Comparison of ENCODE assay signal across 19 cellular contexts in the genomic region with DNA sequence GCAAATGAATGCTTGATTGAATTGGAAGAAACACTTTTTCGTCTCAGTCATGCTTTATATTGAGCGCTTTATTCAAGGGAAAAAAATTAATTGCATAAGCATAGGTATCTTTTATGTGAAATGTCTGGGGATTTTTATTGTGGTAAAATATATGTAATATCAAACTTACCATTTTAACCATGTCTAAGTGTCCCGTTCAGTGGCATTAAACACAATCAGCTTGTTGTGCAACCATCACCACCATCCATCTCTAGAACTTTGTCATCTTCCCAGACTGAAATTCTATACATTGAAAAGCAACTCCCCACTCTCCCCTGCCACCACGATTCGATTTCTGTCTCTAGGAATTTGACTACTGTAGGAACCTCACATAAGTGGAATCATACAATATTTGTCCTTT. TPM values are rescaled to one million over a fixed set of nuclear protein-coding genes. Genes with fewer than 3 reads are reported as not detected.
DNase-seq lines count a peak whose midpoint lies in the region; ATAC-seq, FAIRE-seq and TF ChIP-seq lines count a peak whose summit lies in the region.
"Had no signal": no experiment of that assay in that cellular context is flagged by ENCODE, and none has a peak within 500 bp of the region (broad histone marks: within the 10 kb centered on the region; RNA-seq: fewer than 3 reads in every experiment).

No MANE protein-coding gene starts in this region.

- H3K4me3 Mint-ChIP-seq in Caco-2 (ENCODE audit: unreplicated experiment) = no peak overlapping the region
- no peak overlapping the region for H3K4me3 Mint-ChIP-seq in stimulated activated naive CD8-positive, alpha-beta T cell treated with anti-CD3 and anti-CD28 coated beads, Interleukin-15, amount 100 ng/mL, for 72 hours
- H3K4me3 Mint-ChIP-seq: CD4-positive, alpha-beta T cell had no signal

- POLR2A ChIA-PET in A549 (lab: Yijun Ruan, JAX) = no interaction called here
- POLR2A ChIA-PET in Caco-2 (lab: Charles Lee) = interaction anchor here (1.8 kb wide), 1 partner anchor 40 kb away, joined by 12 read pairs; the partner anchor contains the start of gene PHLDA1
- POLR2A ChIA-PET in endothelial cell of umbilical vein (lab: Charles Lee) = no interaction called here

- no peak for DNase-seq in A549 (ENCODE audit: low read depth in 1 of 2, low spot score in 1 of 2)
- no peak for DNase-seq in Caco-2
- no peak for DNase-seq in endothelial cell of umbilical vein (ENCODE audit: low read depth, low spot score)
- DNase-seq in stimulated activated naive CD8-positive, alpha-beta T cell treated with anti-CD3 and anti-CD28 coated beads, Interleukin-15, amount 100 ng/mL, for 72 hours = no peak
- no peak for DNase-seq in DMS 273 (lab: John Stamatoyannopoulos, UW; ENCODE audit: unreplicated experiment)
- DNase-seq: AML-193; CD4-positive, alpha-beta T cell; DMS 273 treated with DMSO at 0.1 percent for 48 hours; DMS53; DND-41; EL; GM23248 had no signal

- H3K4me2 ChIP-seq in A549 = no peak overlapping the region; the same call in 2 of the 3 replicates
- H3K4me2 ChIP-seq in endothelial cell of umbilical vein (ENCODE audit: insufficient read depth, low read length) = no peak overlapping the region

- CTCF ChIA-PET in A549 (lab: Yijun Ruan, JAX) = interaction anchor here (0.6 to 1.3 kb wide), 3 partner anchors 36 to 278 kb away, joined by 4 read pairs; no protein-coding TSS in a partner anchor
- CTCF ChIA-PET in Caco-2 (lab: Charles Lee) = no interaction called here
- CTCF ChIA-PET in endothelial cell of umbilical vein (lab: Charles Lee) = no interaction called here

- TF ChIP-seq POLR2A in A549 (IDR thresholded peaks at IDR 0.05; ENCODE audit: low read length) (no peak), endothelial cell of umbilical vein (IDR thresholded peaks at IDR 0.05; ENCODE audit: low read depth, low read length) (no peak)

- H3K27ac Mint-ChIP-seq in Caco-2 (ENCODE audit: unreplicated experiment) = peak overlapping the region; percentile 89
- H3K27ac Mint-ChIP-seq in stimulated activated naive CD8-positive, alpha-beta T cell treated with anti-CD3 and anti-CD28 coated beads, Interleukin-15, amount 100 ng/mL, for 72 hours = no peak overlapping the region
- H3K27ac Mint-ChIP-seq: CD4-positive, alpha-beta T cell had no signal

- H3K27me3 Mint-ChIP-seq in Caco-2 (ENCODE audit: insufficient read depth, unreplicated experiment) = no peaks in the 10 kb centered on the region
- peaks cover 16% of the 10 kb centered on the region for H3K27me3 Mint-ChIP-seq in stimulated activated naive CD8-positive, alpha-beta T cell treated with anti-CD3 and anti-CD28 coated beads, Interleukin-15, amount 100 ng/mL, for 72 hours
- H3K27me3 Mint-ChIP-seq: CD4-positive, alpha-beta T cell had no signal

- no peak for ATAC-seq in A549
- ATAC-seq in stimulated activated naive CD8-positive, alpha-beta T cell treated with anti-CD3 and anti-CD28 coated beads, Interleukin-15, amount 100 ng/mL, for 72 hours = peak; percentile 62
- ATAC-seq in GM21619 (IDR thresholded peaks at IDR 0.05; ENCODE audit: unreplicated experiment) = no peak
- ATAC-seq: HepG2 had no signal

- TF ChIP-seq CTCF in A549 (IDR thresholded peaks at IDR 0.05) = no peak
- no peak for TF ChIP-seq CTCF in Caco-2 (IDR thresholded peaks at IDR 0.05; ENCODE audit: insufficient read depth in 1 of 2, low read depth in 1 of 2, low read length in 1 of 2, severe bottlenecking in 1 of 2, unreplicated experiment in 1 of 2)
- no peak for TF ChIP-seq CTCF in endothelial cell of umbilical vein (IDR thresholded peaks at IDR 0.05; ENCODE audit: extremely low read depth in 1 of 2, insufficient read depth in 1 of 2, low read depth in 1 of 2, low read length in 2 of 2)

- H3K4me1 ChIP-seq in A549 (peaks cover 56% of the 10 kb centered on the region), Caco-2 (peaks cover 70% of the 10 kb centered on the region), endothelial cell of umbilical vein (ENCODE audit: control insufficient read depth, extremely low read depth, insufficient read depth, low read length) (peaks cover 5% of the 10 kb centered on the region)

- H3K36me3 ChIP-seq in Caco-2 (ENCODE audit: control insufficient read depth, insufficient read depth, low read length) (no peaks in the 10 kb centered on the region), endothelial cell of umbilical vein (ENCODE audit: control insufficient read depth in 2 of 2, extremely low read depth in 1 of 2, insufficient read depth in 2 of 2, low read length in 2 of 2) (no peaks in the 10 kb centered on the region)
- H3K36me3 ChIP-seq: HAP-1 had no signal

- 75% methylated on average over 5 of the region's 5 CpGs for WGBS in A549 (ENCODE audit: missing lambda C conversion rate)

- peaks cover 13% of the 10 kb centered on the region for H3K36me3 Mint-ChIP-seq in Caco-2 (ENCODE audit: insufficient read depth, unreplicated experiment)

- no peak for TF ChIP-seq RAD21 in A549 (conservative IDR thresholded peaks at IDR 0.05 in 1 of 2, IDR thresholded peaks at IDR 0.05 in 1 of 2)

- BruUV-seq in Caco-2 (replicated peaks; lab: Mats Ljungman, UMichigan) (no TSS peak), endothelial cell of umbilical vein (replicated peaks; lab: Mats Ljungman, UMichigan) (no TSS peak)

- peaks cover 2% of the 10 kb centered on the region; the same call in 1 of the 3 replicates for H3K9me3 ChIP-seq in A549
- no peaks in the 10 kb centered on the region; the same call in 1 of the 2 replicates for H3K9me3 ChIP-seq in Caco-2
- H3K9me3 ChIP-seq in endothelial cell of umbilical vein (replicated peaks; ENCODE audit: control insufficient read depth, insufficient read depth, low read length) = no peaks in the 10 kb centered on the region
- H3K9me3 ChIP-seq: HAP-1 had no signal

- H3K4me3 ChIP-seq in A549 = no peak overlapping the region
- H3K4me3 ChIP-seq in Caco-2 (ENCODE audit: low read depth, low read length) = no peak overlapping the region
- no peak overlapping the region for H3K4me3 ChIP-seq in endothelial cell of umbilical vein (replicated peaks in 1 of 3; ENCODE audit: insufficient read depth in 1 of 3, low read depth in 1 of 3, low read length in 3 of 3)
- H3K4me3 ChIP-seq: GM23248, HAP-1 had no signal

- H3K27ac ChIP-seq in A549 = peak overlapping the region; percentile 74 to 88
- H3K27ac ChIP-seq in endothelial cell of umbilical vein (ENCODE audit: insufficient read depth, low read depth, low read length) = no peak overlapping the region
- H3K27ac ChIP-seq: C4-2B, GM23248 had no signal

- TF ChIP-seq EP300 in A549 (IDR thresholded peaks at IDR 0.05) = no peak

- no peak overlapping the region for H3K9ac ChIP-seq in endothelial cell of umbilical vein (replicated peaks; ENCODE audit: extremely low read depth, insufficient read depth, low read length)
- H3K9ac ChIP-seq: GM23248 had no signal

- no peaks in the 10 kb centered on the region for H3K9me1 ChIP-seq in endothelial cell of umbilical vein (replicated peaks; ENCODE audit: control insufficient read depth, extremely low read depth, insufficient read depth, low read length)

- intact Hi-C loops in Caco-2 (cut with micrococcal nuclease; ENCODE audit: unreplicated experiment) (no loop called here), endothelial cell of umbilical vein (cut with micrococcal nuclease) (no loop called here)

- no peaks in the 10 kb centered on the region for H3K79me2 ChIP-seq in endothelial cell of umbilical vein (ENCODE audit: control insufficient read depth, insufficient read depth, low read length)

- no peaks in the 10 kb centered on the region for H4K20me1 ChIP-seq in endothelial cell of umbilical vein (replicated peaks; ENCODE audit: control insufficient read depth, extremely low read depth, insufficient read depth, low read length)

- no peaks in the 10 kb centered on the region for H3K9me3 Mint-ChIP-seq in Caco-2 (ENCODE audit: unreplicated experiment)
- H3K9me3 Mint-ChIP-seq in stimulated activated naive CD8-positive, alpha-beta T cell treated with anti-CD3 and anti-CD28 coated beads, Interleukin-15, amount 100 ng/mL, for 72 hours = peaks cover 12 to 19% of the 10 kb centered on the region in 2 donors
- H3K9me3 Mint-ChIP-seq: CD4-positive, alpha-beta T cell had no signal

- H2AFZ ChIP-seq in endothelial cell of umbilical vein (ENCODE audit: low read depth, low read length) = no peak overlapping the region
- H2AFZ ChIP-seq: GM23248 had no signal

- peaks cover 51% of the 10 kb centered on the region for H3K4me1 Mint-ChIP-seq in Caco-2 (ENCODE audit: low read depth, unreplicated experiment)
- peaks cover 40% of the 10 kb centered on the region for H3K4me1 Mint-ChIP-seq in stimulated activated naive CD8-positive, alpha-beta T cell treated with anti-CD3 and anti-CD28 coated beads, Interleukin-15, amount 100 ng/mL, for 72 hours

- FAIRE-seq in A549 (lab: Jason Lieb, UNC) (no peak), endothelial cell of umbilical vein (lab: Jason Lieb, UNC) (peak; percentile 40)
- FAIRE-seq: A204.1, GM12891, GM19239, HepG2 had no signal

- dilution Hi-C loops in endothelial cell of umbilical vein (cut with MboI; ENCODE audit: extremely low pct_ligation_motif_present, low sequenced_read_pairs) = no loop called here

- H3K27me3 ChIP-seq in Caco-2 (replicated peaks; ENCODE audit: control insufficient read depth, insufficient read depth, low read length) = no peaks in the 10 kb centered on the region
- no peaks in the 10 kb centered on the region for H3K27me3 ChIP-seq in endothelial cell of umbilical vein (ENCODE audit: control insufficient read depth in 2 of 2, insufficient read depth in 2 of 2, low read length in 2 of 2)

TF ChIP-seq in A549, 52 proteins besides CTCF, POLR2A, EP300 and RAD21 (continues in another document):
- TF ChIP-seq ZNF302 (CRISPR knock-in tag; IDR thresholded peaks at IDR 0.05) (no peak), GATA3 (IDR thresholded peaks at IDR 0.05; ENCODE audit: borderline replicate concordance) (no peak)

TF ChIP-seq in endothelial cell of umbilical vein, 7 proteins besides CTCF, POLR2A, EP300 and RAD21 (continues in another document):
- no peak for TF ChIP-seq FOS (IDR thresholded peaks at IDR 0.05; ENCODE audit: borderline replicate concordance, insufficient read depth, low read length)

RNA-seq across cellular contexts. Expression of gene PHLDA1, which starts 39.8 kb away (rescaled TPM):
- polyA plus RNA-seq in A549 (2011; rRNA removed) (54.1 and 71.6 TPM in 2 replicates), A549 (2017; fragmentation: RNase III; extraction: RNeasy Plus Mini Kit Qiagen cat#74134 plus additional on column Dnase treatment) (32.7 to 43.1 TPM (median 39.3 TPM) in 3 replicates), endothelial cell of umbilical vein (13.8 and 14.1 TPM in 2 replicates)
- 34.1 and 42.4 TPM in 2 replicates for polyA plus RNA-seq in A549 (2012; cell fraction: cytosol; rRNA removed)
- polyA plus RNA-seq in A549 (2012; cell fraction: nucleus; rRNA removed) = 42.2 and 45.0 TPM in 2 replicates
- 44.3 and 53.0 TPM in 2 replicates for polyA minus RNA-seq in A549 (2011; rRNA and poly(A)+ RNA removed)
- total RNA-seq in Caco-2 (2022) (46.2 and 47.2 TPM in 2 replicates), endothelial cell of umbilical vein (26.8 and 30.8 TPM in 2 replicates)
- 9.5 and 10.7 TPM in 2 replicates for polyA plus RNA-seq in endothelial cell of umbilical vein (2011; cell fraction: cytosol; rRNA removed)
- 12.0 and 13.5 TPM in 2 replicates for polyA plus RNA-seq in endothelial cell of umbilical vein (2011; cell fraction: nucleus; rRNA removed)
- 15.9 and 23.2 TPM in 2 replicates for polyA plus RNA-seq in endothelial cell of umbilical vein (2012)
- 12.6 and 18.0 TPM in 2 replicates for polyA minus RNA-seq in endothelial cell of umbilical vein
- 6.0 TPM for polyA minus RNA-seq in endothelial cell of umbilical vein (2011; cell fraction: cytosol; rRNA and poly(A)+ RNA removed)
- polyA minus RNA-seq in endothelial cell of umbilical vein (2011; cell fraction: nucleus; rRNA and poly(A)+ RNA removed) = 23.9 and 38.3 TPM in 2 replicates
